9 cellular contexts compared by ENCODE assay signal in the genomic region with DNA sequence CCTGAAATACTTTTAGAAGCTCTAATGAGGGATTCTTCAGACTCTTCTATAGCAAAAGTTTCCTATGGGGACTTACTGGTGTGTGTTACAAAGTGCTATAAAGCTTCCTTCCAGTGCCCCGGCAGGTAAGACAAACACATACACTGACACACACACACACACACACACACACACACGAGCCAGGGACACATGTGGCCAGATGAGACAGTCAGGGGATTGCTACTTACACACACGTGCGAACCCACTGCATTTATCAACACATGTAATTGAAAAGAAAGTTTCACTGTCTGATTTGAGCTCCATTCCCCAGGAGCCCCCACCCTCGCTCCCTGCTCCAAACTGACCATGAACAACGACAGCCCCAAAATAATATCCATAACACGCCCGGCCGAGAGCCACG.
DNase-seq lines count a peak whose midpoint lies in the region; ATAC-seq and TF ChIP-seq lines count a peak whose summit lies in the region.
"Had no signal": no experiment of that assay in that cellular context is flagged by ENCODE, and none has a peak within 500 bp of the region (broad histone marks: within the 10 kb centered on the region; RNA-seq: fewer than 3 reads in every experiment).

No MANE protein-coding gene starts in this region.

- H3K9me2 ChIP-seq in OCI-LY7 (ENCODE audit: insufficient read depth, low read length), result no peaks in the 10 kb centered on the region

- no peak overlapping the region for H2AFZ ChIP-seq in OCI-LY7 (ENCODE audit: low read length)

- H3K27ac ChIP-seq in rectal smooth muscle tissue (ENCODE audit: low read depth, low read length) (peak overlapping the region; percentile 66), OCI-LY7 (ENCODE audit: low read depth, low read length, poor library complexity, severe bottlenecking) (no peak overlapping the region)

- H3K4me1 Mint-ChIP-seq in activated B cell treated with CpG ODN at 0.5 μM for 24 hours, result peaks cover 18% of the 10 kb centered on the region

- peak overlapping the region; percentile 76 for H3K4me3 Mint-ChIP-seq in activated B cell treated with CpG ODN at 0.5 μM for 24 hours

- H3K9me3 Mint-ChIP-seq in activated B cell treated with CpG ODN at 0.5 μM for 24 hours, result no peaks in the 10 kb centered on the region

- no peaks in the 10 kb centered on the region for H3K27me3 ChIP-seq in rectal smooth muscle tissue (ENCODE audit: control insufficient read depth, insufficient read depth, low read length)

- H3K9ac ChIP-seq in rectal smooth muscle tissue (ENCODE audit: low read length), result no peak overlapping the region

- H3K4me1 ChIP-seq in rectal smooth muscle tissue (ENCODE audit: control insufficient read depth, insufficient read depth, low read length) (peaks cover 12% of the 10 kb centered on the region), OCI-LY7 (ENCODE audit: insufficient read depth, low read length, poor library complexity, severe bottlenecking) (no peaks in the 10 kb centered on the region)

- POLR2A ChIA-PET in activated B cell treated with CpG ODN at 0.5 μM for 24 hours (lab: Charles Lee), result interaction anchor here (0.7 kb wide), 1 partner anchor 27 kb away, joined by 3 read pairs; no protein-coding TSS in a partner anchor
- POLR2A ChIA-PET in OCI-LY7 (lab: Charles Lee), result interaction anchor here (0.7 to 1.3 kb wide), 2 partner anchors 17 to 321 kb away, joined by 3 to 7 read pairs; no protein-coding TSS in a partner anchor

- H3K27me3 Mint-ChIP-seq in activated B cell treated with CpG ODN at 0.5 μM for 24 hours, result peaks cover 10% of the 10 kb centered on the region

- H3K79me2 ChIP-seq in OCI-LY7 (ENCODE audit: insufficient read depth, low read depth, low read length), result no peaks in the 10 kb centered on the region

- no peaks in the 10 kb centered on the region for H4K20me1 ChIP-seq in OCI-LY7 (ENCODE audit: insufficient read depth, low read length)

- H3K27ac Mint-ChIP-seq in activated B cell treated with CpG ODN at 0.5 μM for 24 hours, result no peak overlapping the region

- H3K36me3 ChIP-seq in rectal smooth muscle tissue (ENCODE audit: control insufficient read depth, insufficient read depth, low read length) (no peaks in the 10 kb centered on the region), OCI-LY7 (ENCODE audit: insufficient read depth, low read length) (no peaks in the 10 kb centered on the region)

- TF ChIP-seq CTCF in GM12875 (IDR thresholded peaks at IDR 0.05; ENCODE audit: borderline replicate concordance, insufficient read depth, low read depth, low read length) (no peak), activated B cell treated with CpG ODN at 0.5 μM for 24 hours (IDR thresholded peaks at IDR 0.05) (no peak), OCI-LY7 (conservative IDR thresholded peaks at IDR 0.05; ENCODE audit: low read length) (no peak)

- DNase-seq in activated B cell treated with CpG ODN at 0.5 μM for 24 hours, result no peak
- no peak for DNase-seq in left ventricle myocardium superior
- no peak for DNase-seq in hypothalamus (lab: John Stamatoyannopoulos, UW)
- DNase-seq in HPDE6-E6E7 (ENCODE audit: extremely low spot score), result no peak
- DNase-seq in OCI-LY7 (ENCODE audit: low spot score), result no peak
- DNase-seq: activated CD4-positive, CD25-positive, alpha-beta regulatory T cell treated with anti-CD3 and anti-CD28 coated beads, Interleukin-2, amount 50 U/mL, for 72 hours had no signal

- intact Hi-C loops in activated B cell treated with CpG ODN at 0.5 μM for 24 hours (cut with micrococcal nuclease) (no loop called here), left ventricle myocardium superior (cut with micrococcal nuclease) (no loop called here), OCI-LY7 (cut with micrococcal nuclease; ENCODE audit: unreplicated experiment) (no loop called here)

- H3K9me3 ChIP-seq in OCI-LY7 (ENCODE audit: low read length), result no peaks in the 10 kb centered on the region

- no peaks in the 10 kb centered on the region for H3K36me3 Mint-ChIP-seq in activated B cell treated with CpG ODN at 0.5 μM for 24 hours (ENCODE audit: low read depth)

- BruUV-seq in OCI-LY7 (replicated peaks; lab: Mats Ljungman, UMichigan), result no TSS peak

- ATAC-seq in activated B cell treated with CpG ODN at 0.5 μM for 24 hours (ENCODE audit: low read depth) (no peak), left ventricle myocardium superior (peak; percentile 15), HG03045 (IDR thresholded peaks at IDR 0.05; ENCODE audit: unreplicated experiment) (no peak)

- H3K4me2 ChIP-seq in OCI-LY7 (ENCODE audit: low read length), result no peak overlapping the region

- CTCF ChIA-PET in activated B cell treated with CpG ODN at 0.5 μM for 24 hours (lab: Charles Lee), result no interaction called here
- CTCF ChIA-PET in OCI-LY7 (lab: Charles Lee; ENCODE audit: unreplicated experiment), result no interaction called here

- H3K4me3 ChIP-seq in GM12875 (ENCODE audit: low read depth, low read length) (peak overlapping the region; percentile 88), rectal smooth muscle tissue (ENCODE audit: low read length) (peak overlapping the region; percentile 79), OCI-LY7 (ENCODE audit: low read depth, low read length, poor library complexity, severe bottlenecking) (no peak overlapping the region)
